ENCODE assay signal across 10 cellular contexts in genomic region chr17:20122236-20122879, GRCh38.
A peak's percentile ranks its signal among the peaks of the same experiment; 100 is the strongest.
DNase-seq lines count a peak whose midpoint lies in the region; ATAC-seq, FAIRE-seq and TF ChIP-seq lines count a peak whose summit lies in the region.
"Had no signal": no experiment of that assay in that cellular context is flagged by ENCODE, and none has a peak within 500 bp of the region (broad histone marks: within the 10 kb centered on the region; RNA-seq: fewer than 3 reads in every experiment).

No MANE protein-coding gene starts in this region.

- no peaks in the 10 kb centered on the region for H4K20me1 ChIP-seq in astrocyte (ENCODE audit: insufficient read depth, low read length)

- in situ Hi-C loops in gastrocnemius medialis (cut with MboI; ENCODE audit: low sequenced_read_pairs in 4 of 4), result no loop called here

- WGBS in lung, 2 donors, result 77 to 84% methylated on average over 8 of the region's 8 CpGs

- FAIRE-seq in astrocyte (lab: Jason Lieb, UNC), result no peak

- ATAC-seq in lung (ENCODE audit: insufficient read depth, low FRiP score) (peak; percentile 41), upper lobe of right lung (peak; percentile 80), gastrocnemius medialis (no peak)

- intact Hi-C loops in upper lobe of right lung (cut with DNase I) (no loop called here), gastrocnemius medialis (cut with DNase I; ENCODE audit: low total_unique reads) (loop anchor here (2.0 kb wide), 1 partner anchor 198 kb away; no protein-coding TSS in a partner anchor)

- peaks cover 6% of the 10 kb centered on the region for H3K27me3 Mint-ChIP-seq in astrocyte (ENCODE audit: low read depth, unreplicated experiment)

- TF ChIP-seq POLR2A in gastrocnemius medialis (IDR thresholded peaks at IDR 0.05), result no peak

- peaks cover 10% of the 10 kb centered on the region for H3K4me1 Mint-ChIP-seq in astrocyte (ENCODE audit: low read depth, unreplicated experiment)

- H3K9me3 Mint-ChIP-seq in astrocyte (ENCODE audit: unreplicated experiment), result no peaks in the 10 kb centered on the region

- peak overlapping the region; percentile 8 for H3K4me2 ChIP-seq in astrocyte (ENCODE audit: low read length)

- H3K36me3 ChIP-seq in astrocyte (ENCODE audit: insufficient read depth, low read length) (no peaks in the 10 kb centered on the region), lung (ENCODE audit: control insufficient read depth in 2 of 2, insufficient read depth in 2 of 2, low read length in 2 of 2) (no peaks in the 10 kb centered on the region), upper lobe of right lung (no peaks in the 10 kb centered on the region), gastrocnemius medialis (no peaks in the 10 kb centered on the region)
- H3K36me3 ChIP-seq: SJSA1 had no signal

- no peak overlapping the region for H3K4me3 ChIP-seq in astrocyte (ENCODE audit: insufficient read depth, low read depth, low read length)
- no peak overlapping the region for H3K4me3 ChIP-seq in lung
- no peak overlapping the region for H3K4me3 ChIP-seq in upper lobe of right lung
- H3K4me3 ChIP-seq in gastrocnemius medialis, result no peak overlapping the region
- H3K4me3 ChIP-seq: SJSA1 had no signal

- DNase-seq in SIG-M5 treated with dmso at 0.1 percent for 504 hours (lab: John Stamatoyannopoulos, UW; ENCODE audit: unreplicated experiment) (peak; percentile 53), SIG-M5 (lab: John Stamatoyannopoulos, UW) (no peak), astrocyte (ENCODE audit: low read depth) (no peak), lung (ENCODE audit: low spot score) (no peak), upper lobe of right lung (no peak), RKO (ENCODE audit: low spot score) (no peak), gastrocnemius medialis (no peak), hepatic stellate cell (ENCODE audit: low spot score) (no peak)
- DNase-seq: NCI-H1048 had no signal

- peak overlapping the region; percentile 30 for H2AFZ ChIP-seq in astrocyte (ENCODE audit: low read depth, low read length)

- H3K27me3 ChIP-seq in astrocyte (ENCODE audit: insufficient read depth, low read length) (no peaks in the 10 kb centered on the region), lung (ENCODE audit: control insufficient read depth, insufficient read depth) (no peaks in the 10 kb centered on the region), upper lobe of right lung (no peaks in the 10 kb centered on the region), gastrocnemius medialis (no peaks in the 10 kb centered on the region)
- H3K27me3 ChIP-seq: SJSA1 had no signal

- H3K9me3 ChIP-seq in astrocyte (ENCODE audit: insufficient read depth, low read depth, low read length) (no peaks in the 10 kb centered on the region), lung (ENCODE audit: control insufficient read depth in 2 of 2, insufficient read depth in 1 of 2, low read length in 1 of 2) (no peaks in the 10 kb centered on the region), upper lobe of right lung (no peaks in the 10 kb centered on the region), gastrocnemius medialis (no peaks in the 10 kb centered on the region)
- H3K9me3 ChIP-seq: SJSA1 had no signal

- no peaks in the 10 kb centered on the region for H3K79me2 ChIP-seq in astrocyte (ENCODE audit: insufficient read depth, low read length)

- no peak for TF ChIP-seq CTCF in astrocyte (IDR thresholded peaks at IDR 0.05; ENCODE audit: insufficient read depth, low read depth, low read length)
- TF ChIP-seq CTCF in lung (IDR thresholded peaks at IDR 0.05; ENCODE audit: control extremely low read depth, extremely low read depth), result no peak
- no peak for TF ChIP-seq CTCF in upper lobe of right lung (IDR thresholded peaks at IDR 0.05)
- TF ChIP-seq CTCF in gastrocnemius medialis (IDR thresholded peaks at IDR 0.05 in 4 of 5, conservative IDR thresholded peaks at IDR 0.05 in 1 of 5), result no peak

- H3K27ac Mint-ChIP-seq in astrocyte (ENCODE audit: unreplicated experiment), result no peak overlapping the region

- no peak overlapping the region for H3K4me3 Mint-ChIP-seq in astrocyte (ENCODE audit: unreplicated experiment)

- H3K27ac ChIP-seq in astrocyte (ENCODE audit: low read depth, low read length) (no peak overlapping the region), lung (ENCODE audit: low read depth in 1 of 2, low read length in 1 of 2) (no peak overlapping the region), upper lobe of right lung (no peak overlapping the region), gastrocnemius medialis (no peak overlapping the region)
- H3K27ac ChIP-seq: SJSA1 had no signal

- H3K4me1 ChIP-seq in astrocyte (ENCODE audit: insufficient read depth, low read length), result no peaks in the 10 kb centered on the region
- H3K4me1 ChIP-seq in lung (ENCODE audit: control insufficient read depth in 2 of 2, insufficient read depth in 2 of 2, low read length in 2 of 2), result peaks cover 0 to 1% of the 10 kb centered on the region in 2 donors
- peaks cover 4% of the 10 kb centered on the region for H3K4me1 ChIP-seq in upper lobe of right lung
- peaks cover 0 to 4% of the 10 kb centered on the region in 2 donors for H3K4me1 ChIP-seq in gastrocnemius medialis

- H3K9ac ChIP-seq in astrocyte (ENCODE audit: low read length), result no peak overlapping the region

- no peaks in the 10 kb centered on the region for H3K36me3 Mint-ChIP-seq in astrocyte (ENCODE audit: low read depth, unreplicated experiment)

Comparison
In these comparisons a context has a peak if more than half of its experiments do, and no peak if none do; other contexts are left out.
1. ATAC-seq: peak in lung (single experiment) and upper lobe of right lung (single experiment); none in gastrocnemius medialis (0 of 2).